15 cellular contexts compared by ENCODE assay signal in genomic region chr5:136724161-136724560, GRCh38.
A peak's percentile ranks its signal among the peaks of the same experiment; 100 is the strongest.
DNase-seq lines count a peak whose midpoint lies in the region; TF ChIP-seq lines count a peak whose summit lies in the region.
"Had no signal": no experiment of that assay in that cellular context is flagged by ENCODE, and none has a peak within 500 bp of the region (broad histone marks: within the 10 kb centered on the region; RNA-seq: fewer than 3 reads in every experiment).

No MANE protein-coding gene starts in this region.

- TF ChIP-seq POLR2A in lower leg skin (IDR thresholded peaks at IDR 0.05), result no peak

- CTCF ChIA-PET in MCF 10A (lab: Yijun Ruan, JAX), result interaction anchor here (0.6 to 1.2 kb wide), 3 partner anchors 32 to 360 kb away, joined by 3 to 5 read pairs (median 4); no protein-coding TSS in a partner anchor

- no peak overlapping the region for H3K4me3 Mint-ChIP-seq in MCF 10A (ENCODE audit: unreplicated experiment)
- no peak overlapping the region for H3K4me3 Mint-ChIP-seq in mesothelial cell of epicardium

- BruUV-seq in MCF 10A (replicated peaks; lab: Mats Ljungman, UMichigan), result no TSS peak

- intact Hi-C loops in MCF 10A (cut with micrococcal nuclease), result no loop called here
- intact Hi-C loops in lower leg skin (cut with DNase I; ENCODE audit: low total_unique reads), result no loop called here

- H3K4me1 Mint-ChIP-seq in MCF 10A (ENCODE audit: insufficient read depth, unreplicated experiment) (no peaks in the 10 kb centered on the region), mesothelial cell of epicardium (peaks cover 31% of the 10 kb centered on the region)

- H3K27me3 Mint-ChIP-seq in MCF 10A (ENCODE audit: insufficient read depth, unreplicated experiment) (peaks cover 10% of the 10 kb centered on the region), mesothelial cell of epicardium (ENCODE audit: low read depth) (no peaks in the 10 kb centered on the region)

- no peak overlapping the region for H3K4me3 ChIP-seq in lower leg skin (ENCODE audit: low read depth, poor library complexity, severe bottlenecking)
- H3K4me3 ChIP-seq in coronary artery, result no peak overlapping the region
- H3K4me3 ChIP-seq: MG63, Peyer's patch had no signal

- POLR2A ChIA-PET in MCF 10A (lab: Yijun Ruan, JAX), result no interaction called here

- 90 to 93% methylated on average over 2 of the region's 2 CpGs for whole genome bisulfite sequencing in lower leg skin, 2 donors

- in situ Hi-C loops in T47D (cut with HindIII; ENCODE audit: low pct_unique_long_range_greater_than_20kb, low sequenced_read_pairs), result no loop called here

- no peak for TF ChIP-seq CTCF in MCF 10A (IDR thresholded peaks at IDR 0.05; ENCODE audit: unreplicated experiment)
- TF ChIP-seq CTCF in mesothelial cell of epicardium (IDR thresholded peaks at IDR 0.05; ENCODE audit: unreplicated experiment), result no peak
- TF ChIP-seq CTCF in lower leg skin (IDR thresholded peaks at IDR 0.05), result no peak
- no peak for TF ChIP-seq CTCF in coronary artery (IDR thresholded peaks at IDR 0.05)

- H3K9me3 Mint-ChIP-seq in MCF 10A (ENCODE audit: unreplicated experiment), result no peaks in the 10 kb centered on the region
- H3K9me3 Mint-ChIP-seq in mesothelial cell of epicardium, result no peaks in the 10 kb centered on the region

- H3K27ac ChIP-seq in epithelial cell of prostate (peak overlapping the region; percentile 78), coronary artery (no peak overlapping the region)
- H3K27ac ChIP-seq: Peyer's patch had no signal

- no peaks in the 10 kb centered on the region for H3K36me3 Mint-ChIP-seq in MCF 10A (ENCODE audit: insufficient read depth, unreplicated experiment)
- no peaks in the 10 kb centered on the region for H3K36me3 Mint-ChIP-seq in mesothelial cell of epicardium

- H3K27ac Mint-ChIP-seq in MCF 10A (ENCODE audit: low read depth, unreplicated experiment), result no peak overlapping the region
- H3K27ac Mint-ChIP-seq in mesothelial cell of epicardium, result peak overlapping the region; percentile 93

- DNase-seq in T47D (ENCODE audit: low read depth in 1 of 2, low spot score in 1 of 2) (peak; percentile 38 to 96), MCF 10A (ENCODE audit: unreplicated experiment) (no peak), epithelial cell of prostate (ENCODE audit: low read depth, low spot score) (peak; percentile 57), mesothelial cell of epicardium (ENCODE audit: low spot score in 2 of 2, unreplicated experiment in 2 of 2) (no peak), NCI-H2196 (lab: John Stamatoyannopoulos, UW; ENCODE audit: unreplicated experiment) (no peak), lower leg skin (ENCODE audit: low spot score in 2 of 2) (no peak), coronary artery (ENCODE audit: low spot score) (no peak)
- DNase-seq: KBM-7, MG63, NCI-H2029, NCI-H446 treated with DMSO at 0.1 percent for 48 hours, NCI-H69, Peyer's patch, SHP77 treated with DMSO at 0.1 percent for 48 hours, SK-N-SH had no signal

Comparison
In these comparisons a context has a peak if more than half of its experiments do, and no peak if none do; other contexts are left out.
1. DNase-seq: peak in T47D (2 of 2) and epithelial cell of prostate (single experiment); none in MCF 10A (single experiment), mesothelial cell of epicardium (0 of 2), NCI-H2196 (single experiment), lower leg skin (0 of 2) and coronary artery (single experiment).